Comparison of ENCODE assay signal across 9 cellular contexts in the genomic region with DNA sequence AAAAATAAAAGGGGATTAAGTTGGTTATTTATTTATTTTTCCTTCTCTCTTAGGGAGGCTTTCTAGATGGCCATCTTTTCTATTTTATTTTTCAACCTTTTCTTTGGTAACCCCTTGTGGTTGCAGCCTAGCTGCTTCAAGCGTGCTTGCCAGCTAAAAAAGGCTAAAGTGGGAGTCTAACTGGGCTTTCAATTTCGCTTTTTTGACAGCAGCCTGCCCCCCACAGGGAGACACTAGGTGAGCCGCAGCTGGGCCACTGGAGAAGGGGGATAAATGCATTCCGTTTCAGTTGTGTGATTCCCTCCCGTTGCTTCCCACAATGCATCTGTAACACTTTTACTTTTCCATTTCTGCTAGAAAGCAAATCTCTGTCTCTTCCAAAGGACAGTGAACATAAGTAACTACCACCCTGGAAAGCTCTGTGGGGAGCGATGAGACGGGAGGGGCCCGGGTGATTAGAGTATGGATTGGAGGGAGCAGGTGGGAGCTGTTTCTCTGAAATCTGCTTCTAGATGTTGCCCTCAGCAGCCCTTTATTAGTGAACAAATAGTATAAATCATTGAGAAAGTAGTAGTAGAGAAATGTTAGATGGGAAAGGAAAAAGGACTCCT.
A peak's percentile ranks its signal among the peaks of the same experiment; 100 is the strongest.
DNase-seq lines count a peak whose midpoint lies in the region; ATAC-seq, FAIRE-seq and TF ChIP-seq lines count a peak whose summit lies in the region.
"Had no signal": no experiment of that assay in that cellular context is flagged by ENCODE, and none has a peak within 500 bp of the region (broad histone marks: within the 10 kb centered on the region; RNA-seq: fewer than 3 reads in every experiment).

No MANE protein-coding gene starts in this region.

- FAIRE-seq in GM12878 (lab: Jason Lieb, UNC): no peak
- FAIRE-seq: A204.1 had no signal

- 0 out of 4 replicates have a peak, but pooled peaks of 1 of the 2 experiments have one; percentile 19 for TF ChIP-seq EP300 in GM12878 (IDR thresholded peaks at IDR 0.05; ENCODE audit: borderline replicate concordance in 1 of 2, control insufficient read depth in 1 of 2, low read depth in 2 of 2, low read length in 2 of 2)

- in situ Hi-C loops in GM12878 (cut with MboI): no loop called here

- TF ChIP-seq POLR2A in GM12878 (IDR thresholded peaks at IDR 0.05; ENCODE audit: low read depth, low read length) (no peak), Peyer's patch (IDR thresholded peaks at IDR 0.05) (no peak)

- SMC1A ChIA-PET in GM12878 (lab: Charles Lee; ENCODE audit: uncharacterized antibody, unreplicated experiment): interaction anchor here (0.6 to 5.3 kb wide), 37 partner anchors 11 to 524 kb away, joined by 3 to 76 read pairs (median 5); no protein-coding TSS in a partner anchor

- H3K27me3 ChIP-seq in GM12878 (replicated peaks in 1 of 2; ENCODE audit: control insufficient read depth in 2 of 2, insufficient read depth in 2 of 2, low read length in 1 of 2) (no peaks in the 10 kb centered on the region), rectal smooth muscle tissue (ENCODE audit: control insufficient read depth, insufficient read depth, low read length) (no peaks in the 10 kb centered on the region), Peyer's patch (no peaks in the 10 kb centered on the region)

- peak overlapping the region; percentile 43 for H3K4me2 ChIP-seq in GM12878 (ENCODE audit: control insufficient read depth, insufficient read depth)

- H3K9ac ChIP-seq in GM12878 (ENCODE audit: control insufficient read depth, insufficient read depth, low read length) (no peak overlapping the region), rectal smooth muscle tissue (ENCODE audit: low read length) (no peak overlapping the region)

- no TSS peak for BruUV-seq in GM12878 (replicated peaks; lab: Mats Ljungman, UMichigan)

- POLR2A ChIA-PET in GM12878 (lab: Charles Lee): interaction anchor here (0.9 to 2.4 kb wide), 5 partner anchors 10 to 150 kb away, joined by 3 to 7 read pairs (median 5); no protein-coding TSS in a partner anchor

- no peaks in the 10 kb centered on the region for H3K79me2 ChIP-seq in GM12878 (ENCODE audit: control insufficient read depth, insufficient read depth, low read length)

- H3K36me3 ChIP-seq in GM12878 (ENCODE audit: control insufficient read depth in 2 of 2, insufficient read depth in 2 of 2, low read length in 1 of 2) (no peaks in the 10 kb centered on the region), rectal smooth muscle tissue (ENCODE audit: control insufficient read depth, insufficient read depth, low read length) (no peaks in the 10 kb centered on the region), Peyer's patch (no peaks in the 10 kb centered on the region)

- WGBS in GM12878 (ENCODE audit: insufficient coverage, insufficient replicate concordance, low lambda C conversion rate, missing lambda C conversion rate): 46% methylated on average over 8 of the region's 8 CpGs

- DNase-seq in NCI-H1694 (lab: John Stamatoyannopoulos, UW) (peak; percentile 32), NCI-H1694 treated with DMSO at 0.1 percent for 48 hours (lab: John Stamatoyannopoulos, UW) (no peak), GM12878 (ENCODE audit: low read depth, low spot score) (peak; percentile 56), Peyer's patch (no peak), middle frontal gyrus (ENCODE audit: extremely low spot score, low spot score) (no peak), T1000 (lab: John Stamatoyannopoulos, UW) (no peak)

- TF ChIP-seq RAD21 in GM12878 (IDR thresholded peaks at IDR 0.05; ENCODE audit: insufficient read depth, low read depth, low read length): peak; percentile 35; the same call in 1 of the 2 replicates

- H4K20me1 ChIP-seq in GM12878 (ENCODE audit: control insufficient read depth, insufficient read depth): no peaks in the 10 kb centered on the region

- H3K9me3 ChIP-seq in GM12878 (replicated peaks; ENCODE audit: control insufficient read depth, insufficient read depth, low read length): no peaks in the 10 kb centered on the region
- H3K9me3 ChIP-seq in Peyer's patch: no peaks in the 10 kb centered on the region

- H3K27ac ChIP-seq in GM12878 (ENCODE audit: control insufficient read depth, insufficient read depth) (0 out of 2 replicates have a peak overlapping the region, but pooled peaks have one; percentile 4), rectal smooth muscle tissue (ENCODE audit: low read depth, low read length) (peak overlapping the region; percentile 32), Peyer's patch (no peak overlapping the region)

- H3K4me3 ChIP-seq in GM12878 (no peak overlapping the region), rectal smooth muscle tissue (ENCODE audit: low read length) (no peak overlapping the region), Peyer's patch (no peak overlapping the region)

- CTCF ChIA-PET in GM12878 (lab: Yijun Ruan, JAX): interaction anchor here (0.5 to 5.1 kb wide), 39 partner anchors 10 to 306 kb away, joined by 3 to 68 read pairs (median 5); partner anchors contain the start of gene PPID

- intact Hi-C loops in GM12878 (cut with micrococcal nuclease; ENCODE audit: unreplicated experiment): loop anchor here (1.0 to 5.0 kb wide), 2 partner anchors 91 to 159 kb away; no protein-coding TSS in a partner anchor

- H2AFZ ChIP-seq in GM12878 (ENCODE audit: control insufficient read depth, low read depth, low read length): no peak overlapping the region

- H3K4me1 ChIP-seq in GM12878 (ENCODE audit: control insufficient read depth, insufficient read depth, low read length) (peaks cover 24% of the 10 kb centered on the region), rectal smooth muscle tissue (ENCODE audit: control insufficient read depth, insufficient read depth, low read length) (peaks cover 4% of the 10 kb centered on the region), Peyer's patch (no peaks in the 10 kb centered on the region)

- TF ChIP-seq CTCF in GM12878 (IDR thresholded peaks at IDR 0.05 in 2 of 3, conservative IDR thresholded peaks at IDR 0.05 in 1 of 3; ENCODE audit: control insufficient read depth in 2 of 3, extremely low read depth in 1 of 3, insufficient read depth in 1 of 3, low read depth in 3 of 3, low read length in 3 of 3) (peak; percentile 46 to 59 (median 49); a peak in 5 of 6 replicates), Peyer's patch (IDR thresholded peaks at IDR 0.05) (no peak)

- ATAC-seq in HG03025 (IDR thresholded peaks at IDR 0.05; ENCODE audit: low FRiP score, unreplicated experiment) (peak; percentile 45), GM12878 (peak; percentile 74)

- RAD21 ChIA-PET in GM12878 (lab: Charles Lee; ENCODE audit: unreplicated experiment): interaction anchor here (0.7 to 4.1 kb wide), 35 partner anchors 9 to 388 kb away, joined by 3 to 80 read pairs (median 4); partner anchors contain the start of gene FNIP2

TF ChIP-seq in GM12878, 131 proteins besides CTCF, POLR2A, EP300 and RAD21 (continues in another document):
- TF ChIP-seq SMARCA5 (IDR thresholded peaks at IDR 0.05): peak; percentile 19; the same call in 1 of the 2 replicates
- no peak for TF ChIP-seq POLR2AphosphoS5 (IDR thresholded peaks at IDR 0.05; ENCODE audit: low read length)
- TF ChIP-seq, protein P1, sequence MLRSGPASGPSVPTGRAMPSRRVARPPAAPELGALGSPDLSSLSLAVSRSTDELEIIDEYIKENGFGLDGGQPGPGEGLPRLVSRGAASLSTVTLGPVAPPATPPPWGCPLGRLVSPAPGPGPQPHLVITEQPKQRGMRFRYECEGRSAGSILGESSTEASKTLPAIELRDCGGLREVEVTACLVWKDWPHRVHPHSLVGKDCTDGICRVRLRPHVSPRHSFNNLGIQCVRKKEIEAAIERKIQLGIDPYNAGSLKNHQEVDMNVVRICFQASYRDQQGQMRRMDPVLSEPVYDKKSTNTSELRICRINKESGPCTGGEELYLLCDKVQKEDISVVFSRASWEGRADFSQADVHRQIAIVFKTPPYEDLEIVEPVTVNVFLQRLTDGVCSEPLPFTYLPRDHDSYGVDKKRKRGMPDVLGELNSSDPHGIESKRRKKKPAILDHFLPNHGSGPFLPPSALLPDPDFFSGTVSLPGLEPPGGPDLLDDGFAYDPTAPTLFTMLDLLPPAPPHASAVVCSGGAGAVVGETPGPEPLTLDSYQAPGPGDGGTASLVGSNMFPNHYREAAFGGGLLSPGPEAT (IDR thresholded peaks at IDR 0.05; ENCODE audit: low read depth): peak; percentile 45; the same call in 1 of the 2 replicates
- peak; percentile 65 to 69; a peak in 3 of 4 replicates for TF ChIP-seq IKZF2 (IDR thresholded peaks at IDR 0.05)
- peak; percentile 37; the same call in 1 of the 2 replicates for TF ChIP-seq SMC3 (IDR thresholded peaks at IDR 0.05; ENCODE audit: borderline replicate concordance, low read length)
- peak; percentile 56 for TF ChIP-seq MEF2B (IDR thresholded peaks at IDR 0.05; ENCODE audit: partially characterized antibody, poor library complexity, severe bottlenecking)
- peak; percentile 72; the same call in 1 of the 2 replicates for TF ChIP-seq TCF12 (IDR thresholded peaks at IDR 0.05; ENCODE audit: low read depth, low read length)
- TF ChIP-seq SKIL (IDR thresholded peaks at IDR 0.05; ENCODE audit: low read depth, poor library complexity, severe bottlenecking): peak; percentile 56
- no peak for TF ChIP-seq NFYA (IDR thresholded peaks at IDR 0.05; ENCODE audit: borderline replicate concordance, low read depth, low read length)
- peak; percentile 22; the same call in 1 of the 2 replicates for TF ChIP-seq ATF7 (IDR thresholded peaks at IDR 0.05; ENCODE audit: low read depth)
- peak; percentile 46 for TF ChIP-seq RUNX3 (IDR thresholded peaks at IDR 0.05; ENCODE audit: low read length)
- TF ChIP-seq ZSCAN29 (IDR thresholded peaks at IDR 0.05): 0 out of 2 replicates have a peak, but pooled peaks have one; percentile 52
- no peak for TF ChIP-seq YBX1 (IDR thresholded peaks at IDR 0.05)
- peak; percentile 46; the same call in 1 of the 2 replicates for TF ChIP-seq MTA2 (IDR thresholded peaks at IDR 0.05; ENCODE audit: low read depth)
- no peak for TF ChIP-seq HDAC2 (IDR thresholded peaks at IDR 0.05)
- TF ChIP-seq DPF2 (IDR thresholded peaks at IDR 0.05): peak; percentile 39; the same call in 1 of the 2 replicates

Comparison
In these comparisons a context has a peak if more than half of its experiments do, and no peak if none do; other contexts are left out.
1. DNase-seq: peak in NCI-H1694 (single experiment) and GM12878 (single experiment); none in NCI-H1694 treated with DMSO at 0.1 percent for 48 hours (single experiment), Peyer's patch (0 of 3), middle frontal gyrus (single experiment) and T1000 (single experiment).
2. H3K27ac ChIP-seq: peak in GM12878 (single experiment) and rectal smooth muscle tissue (single experiment); none in Peyer's patch (0 of 4).
3. CTCF ChIP-seq: peak in GM12878 (3 of 3); none in Peyer's patch (0 of 6).